16 cellular contexts compared by ENCODE assay signal in the genomic region with DNA sequence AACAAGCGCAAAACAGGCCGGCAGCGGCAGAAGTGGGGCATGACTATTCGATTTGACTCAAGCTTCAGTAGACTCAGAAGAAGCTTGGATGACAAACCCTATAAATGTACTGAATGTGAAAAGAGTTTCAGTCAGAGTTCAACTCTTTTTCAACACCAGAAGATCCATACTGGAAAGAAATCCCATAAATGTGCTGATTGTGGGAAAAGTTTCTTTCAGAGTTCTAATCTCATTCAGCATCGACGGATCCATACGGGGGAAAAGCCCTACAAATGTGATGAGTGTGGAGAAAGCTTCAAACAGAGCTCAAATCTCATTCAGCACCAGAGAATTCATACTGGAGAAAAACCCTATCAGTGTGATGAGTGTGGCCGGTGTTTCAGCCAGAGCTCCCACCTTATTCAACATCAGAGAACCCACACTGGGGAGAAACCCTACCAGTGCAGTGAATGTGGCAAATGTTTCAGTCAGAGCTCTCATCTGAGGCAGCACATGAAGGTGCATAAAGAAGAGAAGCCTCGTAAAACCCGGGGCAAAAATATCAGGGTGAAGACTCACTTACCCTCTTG. TPM values are rescaled to one million over a fixed set of nuclear protein-coding genes. Genes with fewer than 3 reads are reported as not detected.
A peak's percentile ranks its signal among the peaks of the same experiment; 100 is the strongest.
DNase-seq lines count a peak whose midpoint lies in the region; ATAC-seq and TF ChIP-seq lines count a peak whose summit lies in the region.
"Had no signal": no experiment of that assay in that cellular context is flagged by ENCODE, and none has a peak within 500 bp of the region (broad histone marks: within the 10 kb centered on the region; RNA-seq: fewer than 3 reads in every experiment).

No MANE protein-coding gene starts in this region.

- ATAC-seq in HG03095 (IDR thresholded peaks at IDR 0.05; ENCODE audit: unreplicated experiment), result no peak

- H3K9ac ChIP-seq in Loucy (ENCODE audit: low read depth, low read length, poor library complexity, severe bottlenecking) (no peak overlapping the region), endodermal cell (ENCODE audit: extremely low read depth, low read length, poor library complexity, severe bottlenecking) (no peak overlapping the region), subcutaneous abdominal adipose tissue (ENCODE audit: low read length in 5 of 5) (no peak overlapping the region)

- DNase-seq in left ventricle myocardium inferior, result no peak
- no peak for DNase-seq in right atrium auricular region (ENCODE audit: low spot score)
- no peak for DNase-seq in endodermal cell
- no peak for DNase-seq in HUDEP-2 (lab: John Stamatoyannopoulos, UW; ENCODE audit: unreplicated experiment in 76 of 76)
- no peak for DNase-seq in HAP-1 (ENCODE audit: low spot score in 2 of 2)
- DNase-seq: BE2C, DMS 273 treated with DMSO at 0.1 percent for 48 hours, NCI-H1092, NCI-H226, NCI-H526 treated with DMSO at 0.1 percent for 48 hours, SJCRH30 had no signal

- 96 to 99% methylated on average over 9 to 10 of the region's 10 CpGs for WGBS in endodermal cell (ENCODE audit: insufficient coverage in 1 of 2, insufficient read length in 1 of 2), 2 experiments

- no peak overlapping the region for H2AFZ ChIP-seq in Loucy (ENCODE audit: low read length)

- intact Hi-C loops in left ventricle myocardium inferior (cut with micrococcal nuclease), result no loop called here

- no peaks in the 10 kb centered on the region for H3K27me3 ChIP-seq in left ventricle myocardium inferior (ENCODE audit: low read depth)
- H3K27me3 ChIP-seq in right atrium auricular region, result no peaks in the 10 kb centered on the region
- H3K27me3 ChIP-seq in Loucy (ENCODE audit: insufficient read depth, low read length, poor library complexity, severe bottlenecking), result no peaks in the 10 kb centered on the region
- H3K27me3 ChIP-seq in endodermal cell (ENCODE audit: control insufficient read depth, insufficient read depth, low read length, poor library complexity, severe bottlenecking), result no peaks in the 10 kb centered on the region
- no peaks in the 10 kb centered on the region for H3K27me3 ChIP-seq in subcutaneous abdominal adipose tissue (ENCODE audit: control insufficient read depth in 5 of 5, insufficient read depth in 4 of 5, low read length in 5 of 5)
- no peaks in the 10 kb centered on the region for H3K27me3 ChIP-seq in HAP-1 (ENCODE audit: low read depth)
- H3K27me3 ChIP-seq: BE2C, SJCRH30 had no signal

- H3K9me2 ChIP-seq in Loucy (replicated peaks; ENCODE audit: low read depth, low read length), result no peaks in the 10 kb centered on the region

- H3K9me3 ChIP-seq in left ventricle myocardium inferior (replicated peaks) (peaks cover 8% of the 10 kb centered on the region), right atrium auricular region (no peaks in the 10 kb centered on the region), Loucy (ENCODE audit: insufficient read depth, low read depth, low read length) (peaks cover 30% of the 10 kb centered on the region), endodermal cell (ENCODE audit: control insufficient read depth, low read length) (peaks cover 27% of the 10 kb centered on the region), subcutaneous abdominal adipose tissue (ENCODE audit: control insufficient read depth in 5 of 5, low read length in 5 of 5) (peaks cover 0 to 4% (median 0%) of the 10 kb centered on the region in 5 donors), HAP-1 (peaks cover 4% of the 10 kb centered on the region; the same call in 1 of the 2 replicates)
- H3K9me3 ChIP-seq: BE2C, SJCRH30 had no signal

- H3K36me3 Mint-ChIP-seq in endodermal cell (ENCODE audit: low read depth), result peaks cover 30% of the 10 kb centered on the region

- H3K27ac ChIP-seq in left ventricle myocardium inferior (replicated peaks) (peak overlapping the region; percentile 2), right atrium auricular region (no peak overlapping the region), endodermal cell (ENCODE audit: low read depth, low read length) (no peak overlapping the region), subcutaneous abdominal adipose tissue (ENCODE audit: low read depth, low read length) (peak overlapping the region; percentile 99)
- H3K27ac ChIP-seq: RWPE1, SJCRH30 had no signal

- no peak overlapping the region for H3K4me3 Mint-ChIP-seq in endodermal cell

- H3K4me3 ChIP-seq in left ventricle myocardium inferior (no peak overlapping the region), right atrium auricular region (no peak overlapping the region), Loucy (ENCODE audit: low read length, poor library complexity, severe bottlenecking) (peak overlapping the region; percentile 81), endodermal cell (ENCODE audit: low read length) (peak overlapping the region; percentile 41), subcutaneous abdominal adipose tissue (ENCODE audit: low read depth in 1 of 5, low read length in 5 of 5) (no peak overlapping the region), HAP-1 (no peak overlapping the region)
- H3K4me3 ChIP-seq: SJCRH30 had no signal

- in situ Hi-C loops in HAP-1 (cut with MboI; ENCODE audit: low sequenced_read_pairs), result loop anchor here (25.0 kb wide), 1 partner anchor 459 kb away; no protein-coding TSS in a partner anchor

- H3K27me3 Mint-ChIP-seq in endodermal cell (ENCODE audit: insufficient read depth), result no peaks in the 10 kb centered on the region
- H3K27me3 Mint-ChIP-seq: IgD-negative memory B cell had no signal

- no peak for TF ChIP-seq CTCF in left ventricle myocardium inferior (IDR thresholded peaks at IDR 0.05; ENCODE audit: borderline replicate concordance)
- no peak for TF ChIP-seq CTCF in right atrium auricular region (IDR thresholded peaks at IDR 0.05)
- no peak for TF ChIP-seq CTCF in Loucy (conservative IDR thresholded peaks at IDR 0.05; ENCODE audit: low read length)
- TF ChIP-seq CTCF in endodermal cell (conservative IDR thresholded peaks at IDR 0.05), result no peak

- no peak overlapping the region for H3K27ac Mint-ChIP-seq in endodermal cell
- H3K27ac Mint-ChIP-seq: IgD-negative memory B cell had no signal

- H3K4me1 ChIP-seq in left ventricle myocardium inferior, result peaks cover 71% of the 10 kb centered on the region
- peaks cover 0 to 39% of the 10 kb centered on the region in 2 donors for H3K4me1 ChIP-seq in right atrium auricular region
- peaks cover 49% of the 10 kb centered on the region for H3K4me1 ChIP-seq in Loucy (ENCODE audit: insufficient read depth, low read length, poor library complexity, severe bottlenecking)
- H3K4me1 ChIP-seq in endodermal cell (ENCODE audit: control insufficient read depth, insufficient read depth, low read length), result no peaks in the 10 kb centered on the region
- H3K4me1 ChIP-seq in subcutaneous abdominal adipose tissue (ENCODE audit: control insufficient read depth in 5 of 5, insufficient read depth in 5 of 5, low read length in 5 of 5), result peaks cover 5 to 51% (median 49%) of the 10 kb centered on the region in 5 donors
- peaks cover 14% of the 10 kb centered on the region for H3K4me1 ChIP-seq in HAP-1

- H3K4me2 ChIP-seq in Loucy (ENCODE audit: low read depth, low read length, poor library complexity, severe bottlenecking), result peak overlapping the region; percentile 86

- H3K79me2 ChIP-seq in Loucy (ENCODE audit: insufficient read depth, low read length), result peaks cover 69% of the 10 kb centered on the region

- peaks cover 17% of the 10 kb centered on the region for H3F3A ChIP-seq in Loucy (ENCODE audit: low read depth)

- H3K4me1 Mint-ChIP-seq in endodermal cell, result peaks cover 17% of the 10 kb centered on the region

- H4K20me1 ChIP-seq in Loucy (ENCODE audit: insufficient read depth, low read length, poor library complexity, severe bottlenecking), result peaks cover 33% of the 10 kb centered on the region

- H3K9me3 Mint-ChIP-seq in endodermal cell, result peaks cover 33% of the 10 kb centered on the region

- H3K36me3 ChIP-seq in left ventricle myocardium inferior, result peaks cover 25% of the 10 kb centered on the region
- H3K36me3 ChIP-seq in right atrium auricular region, result peaks cover 18% of the 10 kb centered on the region
- peaks cover 32% of the 10 kb centered on the region for H3K36me3 ChIP-seq in Loucy (ENCODE audit: insufficient read depth, low read length)
- peaks cover 25% of the 10 kb centered on the region for H3K36me3 ChIP-seq in endodermal cell (ENCODE audit: control insufficient read depth, insufficient read depth, low read length)
- peaks cover 6 to 21% (median 16%) of the 10 kb centered on the region in 5 donors for H3K36me3 ChIP-seq in subcutaneous abdominal adipose tissue (ENCODE audit: control insufficient read depth in 5 of 5, insufficient read depth in 5 of 5, low read length in 5 of 5)
- H3K36me3 ChIP-seq in HAP-1 (replicated peaks), result peaks cover 17% of the 10 kb centered on the region

RNA-seq across cellular contexts. Expression of a gene that starts 2.8 kb away (rescaled TPM):
- total RNA-seq in left ventricle myocardium inferior (14.2 TPM), right atrium auricular region (10 to 100 TPM; 19.3 to 20.5 TPM), endodermal cell (10 to 100 TPM; 35.5 to 42.5 TPM)
- 59.3 TPM for polyA plus RNA-seq in endodermal cell (2013, experiment 1 of 2)
- polyA plus RNA-seq in endodermal cell (2013, experiment 2 of 2), result 54.5 TPM

RNA-seq across cellular contexts. Expression of a gene that starts 24.9 kb away (rescaled TPM):
- total RNA-seq in left ventricle myocardium inferior (27.5 TPM), right atrium auricular region (100 to 1,000 TPM in 1 of 2 donors, 10 to 100 TPM in 1; 68.8 to 143 TPM), endodermal cell (1 to 10 TPM; 1.3 to 2.6 TPM)
- 0.89 TPM for polyA plus RNA-seq in endodermal cell (2013, experiment 1 of 2)
- polyA plus RNA-seq in endodermal cell (2013, experiment 2 of 2), result 1.2 TPM
- polyA plus RNA-seq: IgD-negative memory B cell had no signal

RNA-seq across cellular contexts. Expression of a gene that starts 43.9 kb away (rescaled TPM):
- 103 TPM for total RNA-seq in left ventricle myocardium inferior
- total RNA-seq in right atrium auricular region, result 10 to 100 TPM; 43.3 to 43.4 TPM
- total RNA-seq in endodermal cell, result 10 to 100 TPM in 1 of 2 donors, 1 to 10 TPM in 1; 5.2 to 14.1 TPM
- 17.2 TPM for polyA plus RNA-seq in endodermal cell (2013, experiment 1 of 2)
- polyA plus RNA-seq in endodermal cell (2013, experiment 2 of 2), result 20.0 TPM

Comparison
In these comparisons a context has a peak if more than half of its experiments do, and no peak if none do; other contexts are left out.
1. H3K27ac ChIP-seq: peak in left ventricle myocardium inferior (single experiment) and subcutaneous abdominal adipose tissue (single experiment); none in right atrium auricular region (0 of 2) and endodermal cell (single experiment).
2. H3K4me3 ChIP-seq: peak in Loucy (single experiment) and endodermal cell (single experiment); none in left ventricle myocardium inferior (single experiment), right atrium auricular region (0 of 2), subcutaneous abdominal adipose tissue (0 of 5) and HAP-1 (single experiment).